In the genomic region with DNA sequence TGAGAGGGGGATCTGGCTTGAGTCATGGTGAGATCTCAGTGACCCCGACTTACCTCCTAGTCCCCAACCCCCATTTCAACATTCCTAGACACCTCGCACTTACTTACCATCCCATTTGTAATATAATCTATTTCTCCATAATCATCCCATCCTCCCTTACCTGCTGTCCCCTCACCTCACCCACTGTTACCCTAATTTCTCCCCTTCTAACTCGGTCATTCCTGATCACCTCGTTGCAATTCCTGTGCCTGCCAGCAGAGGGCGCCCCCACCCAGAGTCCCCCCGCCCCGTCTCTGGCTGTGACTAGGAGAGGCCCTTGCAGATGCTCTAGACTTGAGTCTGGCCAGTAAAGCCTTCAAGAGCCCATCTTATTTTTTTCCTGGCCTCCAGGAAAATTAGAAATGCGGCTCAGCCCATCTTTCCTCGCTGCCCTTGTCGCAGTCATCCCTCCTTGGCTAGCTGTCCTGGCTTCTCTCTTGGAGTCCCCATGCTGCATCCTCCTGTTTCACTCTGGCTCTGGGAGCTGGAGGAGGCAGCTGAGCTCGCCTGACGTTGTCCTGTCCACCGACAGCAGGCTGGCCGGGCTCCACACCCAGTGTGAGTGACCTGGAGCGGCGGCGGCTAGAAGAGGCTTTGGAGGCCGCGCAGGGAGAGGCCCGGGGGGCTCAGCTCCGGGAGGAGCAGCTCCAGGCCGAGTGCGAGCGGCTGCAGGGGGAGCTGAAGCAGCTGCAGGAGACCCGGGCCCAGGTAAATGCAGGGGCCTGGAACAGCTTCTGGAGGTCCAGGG, we compare ENCODE assay signal across 8 cellular contexts. TPM values are rescaled to one million over a fixed set of nuclear protein-coding genes. Genes with fewer than 3 reads are reported as not detected.
DNase-seq lines count a peak whose midpoint lies in the region; ATAC-seq and TF ChIP-seq lines count a peak whose summit lies in the region.

No MANE protein-coding gene starts in this region.

- H3K27ac Mint-ChIP-seq in endothelial cell (ENCODE audit: unreplicated experiment), result no peak overlapping the region
- peak overlapping the region in 2 of 9 donors; percentile 38 to 78 for H3K27ac Mint-ChIP-seq in naive thymus-derived CD4-positive, alpha-beta T cell

- POLR2A ChIA-PET in naive thymus-derived CD4-positive, alpha-beta T cell (lab: Charles Lee), result interaction anchor here (0.7 to 0.9 kb wide), 2 partner anchors 10 to 12 kb away, joined by 3 to 5 read pairs; no protein-coding TSS in a partner anchor

- intact Hi-C loops in naive thymus-derived CD4-positive, alpha-beta T cell (cut with micrococcal nuclease), result loop anchor here (1.0 to 10.0 kb wide), 8 partner anchors 18 to 196 kb away; partner anchors contain the start of genes TBX21 (in 2 of the 2) and SP2 (in 1 of the 2)

- H3K27me3 ChIP-seq in naive thymus-derived CD4-positive, alpha-beta T cell (ENCODE audit: control insufficient read depth in 2 of 2, insufficient read depth in 2 of 2, low read length in 2 of 2), result no peaks in the 10 kb centered on the region

- peaks cover 26% of the 10 kb centered on the region for H3K36me3 Mint-ChIP-seq in endothelial cell (ENCODE audit: low read depth, unreplicated experiment)
- no peaks in the 10 kb centered on the region for H3K36me3 Mint-ChIP-seq in naive thymus-derived CD4-positive, alpha-beta T cell

- peaks cover 5% of the 10 kb centered on the region for H3K27me3 Mint-ChIP-seq in endothelial cell (ENCODE audit: unreplicated experiment)
- H3K27me3 Mint-ChIP-seq in naive thymus-derived CD4-positive, alpha-beta T cell, result peaks cover 0 to 3% (median 0%) of the 10 kb centered on the region in 5 donors

- no peaks in the 10 kb centered on the region for H3K9me3 ChIP-seq in naive thymus-derived CD4-positive, alpha-beta T cell (ENCODE audit: control insufficient read depth in 2 of 3, low read length in 3 of 3)

- no peak overlapping the region for H3K4me3 ChIP-seq in naive thymus-derived CD4-positive, alpha-beta T cell (ENCODE audit: low read length)

- ATAC-seq in naive thymus-derived CD4-positive, alpha-beta T cell, result peak; percentile 70
- peak; percentile 35 for ATAC-seq in stimulated activated naive CD8-positive, alpha-beta T cell treated with anti-CD3 and anti-CD28 coated beads, Interleukin-15, Interleukin-2, amounts not matched to agents 100 U/mL and 50 U/mL, for 24 hours
- ATAC-seq in GM18873 (IDR thresholded peaks at IDR 0.05; ENCODE audit: low FRiP score, unreplicated experiment), result no peak

- H3K4me1 ChIP-seq in naive thymus-derived CD4-positive, alpha-beta T cell (ENCODE audit: control insufficient read depth in 2 of 2, insufficient read depth in 2 of 2, low read length in 2 of 2), result peaks cover 17 to 43% of the 10 kb centered on the region in 2 donors

- H3K4me1 Mint-ChIP-seq in endothelial cell (ENCODE audit: unreplicated experiment), result peaks cover 28% of the 10 kb centered on the region
- peaks cover 19 to 54% (median 27%) of the 10 kb centered on the region in 7 donors for H3K4me1 Mint-ChIP-seq in naive thymus-derived CD4-positive, alpha-beta T cell

- TF ChIP-seq CTCF in GM13976 (IDR thresholded peaks at IDR 0.05; ENCODE audit: borderline replicate concordance, control extremely low read depth, extremely low read depth, insufficient read depth, missing control alignments) (peak; percentile 91), endothelial cell (IDR thresholded peaks at IDR 0.05; ENCODE audit: unreplicated experiment) (peak; percentile 99)

- no peaks in the 10 kb centered on the region for H3K9me3 Mint-ChIP-seq in endothelial cell (ENCODE audit: unreplicated experiment)
- no peaks in the 10 kb centered on the region for H3K9me3 Mint-ChIP-seq in naive thymus-derived CD4-positive, alpha-beta T cell

- no peak overlapping the region for H3K4me3 Mint-ChIP-seq in endothelial cell (ENCODE audit: unreplicated experiment)
- H3K4me3 Mint-ChIP-seq in naive thymus-derived CD4-positive, alpha-beta T cell, result peak overlapping the region in 1 of 10 donors; percentile 29

- no peak overlapping the region for H3K27ac ChIP-seq in naive thymus-derived CD4-positive, alpha-beta T cell (ENCODE audit: low read depth, low read length)

- DNase-seq in ACHN (peak; percentile 50), GM13976 (ENCODE audit: low spot score) (peak; percentile 95), NCI-H82 (lab: John Stamatoyannopoulos, UW) (peak; percentile 80), endothelial cell (ENCODE audit: low spot score) (peak; percentile 82)
- DNase-seq in activated CD8-positive, alpha-beta memory T cell treated with anti-CD3 and anti-CD28 coated beads, Interleukin-2, amount 50 U/mL, for 24 hours (ENCODE audit: extremely low read depth), result peak; percentile 68
- DNase-seq in naive thymus-derived CD4-positive, alpha-beta T cell, result peak; percentile 34 to 82 (median 63)
- DNase-seq in stimulated activated naive CD8-positive, alpha-beta T cell treated with anti-CD3 and anti-CD28 coated beads, Interleukin-15, Interleukin-2, amounts not matched to agents 100 U/mL and 50 U/mL, for 24 hours, result peak; percentile 89

- in situ Hi-C loops in ACHN (cut with HindIII; ENCODE audit: low pct_ligation_motif_present, low pct_unique_long_range_greater_than_20kb, low sequenced_read_pairs), result no loop called here
- in situ Hi-C loops in GM13976 (cut with MboI; ENCODE audit: low sequenced_read_pairs, unreplicated experiment), result loop anchor here (10.0 kb wide), 1 partner anchor 96 kb away; no protein-coding TSS in a partner anchor

- CTCF ChIA-PET in naive thymus-derived CD4-positive, alpha-beta T cell (lab: Charles Lee), result interaction anchor here (0.6 to 4.0 kb wide), 13 partner anchors 8 to 47 kb away, joined by 3 to 21 read pairs (median 4); partner anchors contain the start of gene TBX21

- H3K36me3 ChIP-seq in naive thymus-derived CD4-positive, alpha-beta T cell (ENCODE audit: control insufficient read depth in 2 of 3, insufficient read depth in 3 of 3, low read length in 3 of 3), result no peaks in the 10 kb centered on the region

RNA-seq across cellular contexts. Expression of gene TBKBP1, which starts 5.0 kb away (rescaled TPM):
- total RNA-seq in endothelial cell (ENCODE audit: unreplicated experiment), result 31.4 TPM
- 10 to 100 TPM in 1 of 5 experiments, 1 to 10 TPM in 4; 1.9 to 13.3 (median 2.9) TPM for total RNA-seq in naive thymus-derived CD4-positive, alpha-beta T cell
- polyA plus RNA-seq in naive thymus-derived CD4-positive, alpha-beta T cell, result under 1 TPM in 1 of 2 donors, not detected in 1; 0.08 TPM

RNA-seq across cellular contexts. Expression of gene TBX21, which starts 34.1 kb away (rescaled TPM):
- 0.21 TPM for total RNA-seq in endothelial cell (ENCODE audit: unreplicated experiment)
- 10 to 100 TPM in 2 of 5 experiments, 1 to 10 TPM in 3; 1.3 to 38.6 (median 4.5) TPM for total RNA-seq in naive thymus-derived CD4-positive, alpha-beta T cell
- polyA plus RNA-seq in naive thymus-derived CD4-positive, alpha-beta T cell, result under 1 TPM; 0.13 to 0.43 TPM

RNA-seq across cellular contexts. Expression of gene KPNB1, which starts 49.2 kb away (rescaled TPM):
- 376 TPM for total RNA-seq in endothelial cell (ENCODE audit: unreplicated experiment)
- total RNA-seq in naive thymus-derived CD4-positive, alpha-beta T cell, result 100 to 1,000 TPM; 185 to 465 (median 255) TPM
- 10 to 100 TPM; 21.1 to 30.0 TPM for polyA plus RNA-seq in naive thymus-derived CD4-positive, alpha-beta T cell
